Comparison of ENCODE assay signal across 8 cellular contexts in genomic region chr11:78560066-78560597, GRCh38.
DNase-seq lines count a peak whose midpoint lies in the region; ATAC-seq lines count a peak whose summit lies in the region.

No MANE protein-coding gene starts in this region.

- peaks cover 0 to 12% of the 10 kb centered on the region in 2 donors for H3K9me3 Mint-ChIP-seq in stimulated activated naive CD8-positive, alpha-beta T cell treated with anti-CD3 and anti-CD28 coated beads, Interleukin-15, amount 100 ng/mL, for 72 hours
- H3K9me3 Mint-ChIP-seq in dendritic cell treated with granulocyte-macrophage colony-stimulating factor and Interleukin-4, amounts not matched to agents 40 ng/mL and 50 ng/mL, for 4 days: no peaks in the 10 kb centered on the region

- DNase-seq in stimulated activated naive CD8-positive, alpha-beta T cell treated with anti-CD3 and anti-CD28 coated beads, Interleukin-15, amount 100 ng/mL, for 72 hours: no peak
- DNase-seq in stimulated activated naive CD8-positive, alpha-beta T cell treated with anti-CD3 and anti-CD28 coated beads, Interleukin-15, Interleukin-2, amounts not matched to agents 100 U/mL and 50 U/mL, for 24 hours: no peak

- ATAC-seq in stimulated activated naive CD8-positive, alpha-beta T cell treated with anti-CD3 and anti-CD28 coated beads, Interleukin-15, amount 100 ng/mL, for 72 hours: peak; percentile 60
- no peak for ATAC-seq in stimulated activated naive CD8-positive, alpha-beta T cell treated with anti-CD3 and anti-CD28 coated beads, Interleukin-15, Interleukin-2, amounts not matched to agents 100 U/mL and 50 U/mL, for 24 hours
- ATAC-seq in HG03442 (IDR thresholded peaks at IDR 0.05; ENCODE audit: unreplicated experiment) (peak; percentile 77), HG02885 (IDR thresholded peaks at IDR 0.05; ENCODE audit: poor library complexity, unreplicated experiment) (no peak), GM21381 (IDR thresholded peaks at IDR 0.05; ENCODE audit: unreplicated experiment) (no peak), GM21825 (IDR thresholded peaks at IDR 0.05; ENCODE audit: unreplicated experiment) (no peak), HG03196 (IDR thresholded peaks at IDR 0.05; ENCODE audit: unreplicated experiment) (no peak)

- peak overlapping the region in 1 of 2 donors; percentile 49 for H3K4me3 Mint-ChIP-seq in stimulated activated naive CD8-positive, alpha-beta T cell treated with anti-CD3 and anti-CD28 coated beads, Interleukin-15, amount 100 ng/mL, for 72 hours
- H3K4me3 Mint-ChIP-seq in dendritic cell treated with granulocyte-macrophage colony-stimulating factor and Interleukin-4, amounts not matched to agents 40 ng/mL and 50 ng/mL, for 4 days: no peak overlapping the region

- no peaks in the 10 kb centered on the region for H3K27me3 Mint-ChIP-seq in stimulated activated naive CD8-positive, alpha-beta T cell treated with anti-CD3 and anti-CD28 coated beads, Interleukin-15, amount 100 ng/mL, for 72 hours
- no peaks in the 10 kb centered on the region for H3K27me3 Mint-ChIP-seq in dendritic cell treated with granulocyte-macrophage colony-stimulating factor and Interleukin-4, amounts not matched to agents 40 ng/mL and 50 ng/mL, for 4 days

- peaks cover 33% of the 10 kb centered on the region for H3K36me3 Mint-ChIP-seq in dendritic cell treated with granulocyte-macrophage colony-stimulating factor and Interleukin-4, amounts not matched to agents 40 ng/mL and 50 ng/mL, for 4 days (ENCODE audit: low read depth)

- intact Hi-C loops in dendritic cell treated with granulocyte-macrophage colony-stimulating factor and Interleukin-4, amounts not matched to agents 40 ng/mL and 50 ng/mL, for 4 days (cut with micrococcal nuclease): loop anchor here (5.0 kb wide), 1 partner anchor 143 kb away; the partner anchor contains the start of gene GAB2

- H3K27ac Mint-ChIP-seq in stimulated activated naive CD8-positive, alpha-beta T cell treated with anti-CD3 and anti-CD28 coated beads, Interleukin-15, amount 100 ng/mL, for 72 hours: no peak overlapping the region
- H3K27ac Mint-ChIP-seq in dendritic cell treated with granulocyte-macrophage colony-stimulating factor and Interleukin-4, amounts not matched to agents 40 ng/mL and 50 ng/mL, for 4 days: peak overlapping the region; percentile 81

- peaks cover 54% of the 10 kb centered on the region for H3K4me1 Mint-ChIP-seq in stimulated activated naive CD8-positive, alpha-beta T cell treated with anti-CD3 and anti-CD28 coated beads, Interleukin-15, amount 100 ng/mL, for 72 hours
- peaks cover 35% of the 10 kb centered on the region for H3K4me1 Mint-ChIP-seq in dendritic cell treated with granulocyte-macrophage colony-stimulating factor and Interleukin-4, amounts not matched to agents 40 ng/mL and 50 ng/mL, for 4 days (ENCODE audit: low read depth)

Comparison
In these comparisons a context has a peak if more than half of its experiments do, and no peak if none do; other contexts are left out.
1. ATAC-seq: peak in stimulated activated naive CD8-positive, alpha-beta T cell treated with anti-CD3 and anti-CD28 coated beads, Interleukin-15, amount 100 ng/mL, for 72 hours (single experiment) and HG03442 (single experiment); none in stimulated activated naive CD8-positive, alpha-beta T cell treated with anti-CD3 and anti-CD28 coated beads, Interleukin-15, Interleukin-2, amounts not matched to agents 100 U/mL and 50 U/mL, for 24 hours (single experiment), HG02885 (single experiment), GM21381 (single experiment), GM21825 (single experiment) and HG03196 (single experiment).